ENCODE assay signal across 1 cellular context in genomic region chr19:2050991-2051770, GRCh38.
TF ChIP-seq lines count a peak whose summit lies in the region.

Gene MKNK2 (minus strand): TSS chr19:2051244. CDS start chr19:2050851, 393 bp downstream.

TF ChIP-seq in K562, 482 proteins besides CTCF, POLR2A, EP300 and RAD21 (continued from another document and continues in another):
- no peak for TF ChIP-seq ZNF277 (CRISPR knock-in tag; IDR thresholded peaks at IDR 0.05; ENCODE audit: borderline replicate concordance)
- peak; percentile 61; the same call in 1 of the 2 replicates for TF ChIP-seq FOXP1 (CRISPR knock-in tag; IDR thresholded peaks at IDR 0.05)
- TF ChIP-seq ZFP36 (IDR thresholded peaks at IDR 0.05; ENCODE audit: low read depth, low read length, partially characterized antibody) = peak; percentile 98
- TF ChIP-seq E2F4 (CRISPR knock-in tag; IDR thresholded peaks at IDR 0.05; ENCODE audit: low read depth) = no peak
- TF ChIP-seq NR0B1 (IDR thresholded peaks at IDR 0.05; ENCODE audit: partially characterized antibody) = no peak
- TF ChIP-seq GTF2A2 (tag; IDR thresholded peaks at IDR 0.05) = peak; percentile 95
- peak; percentile 93 for TF ChIP-seq ETS1 (conservative IDR thresholded peaks at IDR 0.05; ENCODE audit: control insufficient read depth, low read depth, low read length)
- TF ChIP-seq MYBL2 (IDR thresholded peaks at IDR 0.05; ENCODE audit: low read depth) = no peak
- no peak for TF ChIP-seq MYBL2 (CRISPR knock-in tag; IDR thresholded peaks at IDR 0.05; ENCODE audit: borderline replicate concordance)
- no peak for TF ChIP-seq CHD2 (IDR thresholded peaks at IDR 0.05; ENCODE audit: low read depth, low read length)
- no peak for TF ChIP-seq RUNX1 (IDR thresholded peaks at IDR 0.05; ENCODE audit: low read depth)
- no peak for TF ChIP-seq PBX2 (CRISPR knock-in tag; IDR thresholded peaks at IDR 0.05; ENCODE audit: low read depth)
- no peak for TF ChIP-seq PBX2 (tag; conservative IDR thresholded peaks at IDR 0.05; ENCODE audit: low read depth)
- TF ChIP-seq ZNF584 (CRISPR knock-in tag; IDR thresholded peaks at IDR 0.05; ENCODE audit: low read depth) = no peak
- peak; percentile 44; the same call in 1 of the 2 replicates for TF ChIP-seq ZNF175 (CRISPR knock-in tag; IDR thresholded peaks at IDR 0.05; ENCODE audit: low read depth)
- no peak for TF ChIP-seq HOMEZ (CRISPR knock-in tag; IDR thresholded peaks at IDR 0.05)
- TF ChIP-seq CAMTA2 (CRISPR knock-in tag; conservative IDR thresholded peaks at IDR 0.05) = peak; percentile 92; the same call in 1 of the 2 replicates
- peak; percentile 100 for TF ChIP-seq CTCFL (IDR thresholded peaks at IDR 0.05; ENCODE audit: borderline replicate concordance, insufficient read depth, low read depth, low read length, poor library complexity, severe bottlenecking)
- peak in 1 of 2 experiments; percentile 69; a peak in 2 of 4 replicates for TF ChIP-seq TEAD1 (CRISPR knock-in tag; IDR thresholded peaks at IDR 0.05)
- no peak for TF ChIP-seq HMG20B (CRISPR knock-in tag; IDR thresholded peaks at IDR 0.05)
- TF ChIP-seq ZBTB11 (CRISPR knock-in tag; IDR thresholded peaks at IDR 0.05) = no peak
- peak; percentile 87; the same call in 1 of the 2 replicates for TF ChIP-seq ZNF395 (CRISPR knock-in tag; IDR thresholded peaks at IDR 0.05)
- TF ChIP-seq SIN3A (IDR thresholded peaks at IDR 0.05; ENCODE audit: borderline replicate concordance in 2 of 2, control insufficient read depth in 1 of 2, low read depth in 2 of 2, low read length in 2 of 2) = peak; percentile 77 to 86; a peak in 2 of 4 replicates
- 0 out of 4 replicates have a peak, but pooled peaks of 1 of the 2 experiments have one; percentile 77 for TF ChIP-seq MLX (CRISPR knock-in tag; conservative IDR thresholded peaks at IDR 0.05)
- no peak; the same call in 1 of the 2 replicates for TF ChIP-seq CREB3L1 (IDR thresholded peaks at IDR 0.05; ENCODE audit: borderline replicate concordance, low read depth)
